Comparison of ENCODE assay signal across 11 cellular contexts in the genomic region with DNA sequence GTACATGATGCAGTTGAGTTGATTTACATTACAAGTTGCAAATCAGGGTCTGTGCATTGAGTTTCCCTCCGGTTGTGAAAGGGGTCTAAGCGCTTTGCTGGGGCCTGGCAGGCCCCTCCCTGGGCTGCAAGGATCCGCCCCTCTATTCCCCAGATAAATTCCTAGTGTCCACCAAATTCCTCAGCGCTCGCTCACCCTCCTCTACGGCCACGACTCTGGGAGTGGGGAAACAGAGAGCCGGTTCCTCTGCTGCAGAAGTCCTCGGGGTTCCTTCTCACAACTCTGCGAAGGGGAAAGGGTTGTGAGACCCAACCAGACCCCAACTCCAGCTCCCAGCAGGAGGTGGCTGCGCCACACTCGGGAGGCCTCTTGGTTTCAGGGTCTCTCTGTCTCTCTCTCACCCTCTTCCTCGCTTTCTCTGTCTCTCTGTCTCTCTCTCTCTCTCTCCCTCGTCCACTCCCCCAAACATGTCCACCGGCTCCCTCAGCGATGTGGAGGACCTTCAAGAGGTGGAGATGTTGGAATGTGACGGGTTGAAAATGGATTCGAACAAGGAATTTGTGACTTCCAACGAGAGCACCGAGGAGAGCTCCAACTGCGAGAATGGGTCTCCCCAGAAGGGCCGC.
DNase-seq lines count a peak whose midpoint lies in the region; ATAC-seq, FAIRE-seq and TF ChIP-seq lines count a peak whose summit lies in the region.
"Had no signal": no experiment of that assay in that cellular context is flagged by ENCODE, and none has a peak within 500 bp of the region (broad histone marks: within the 10 kb centered on the region; RNA-seq: fewer than 3 reads in every experiment).

Gene TCF21, plus strand, starts transcription at position 183 of the 626 bp plus-strand sequence. Its CDS starts 285 bp downstream, at position 468.

- H3K27ac ChIP-seq in ACC112 (ENCODE audit: low read depth, low read length), result no peak within 1 kb of the TSS
- H3K27ac ChIP-seq: VCaP had no signal

- H3K27me3 Mint-ChIP-seq in nephron (ENCODE audit: low read depth), result peaks cover 94% of the 10 kb centered on the region

- peak within 1 kb of the TSS; percentile 76 to 99 (median 97) for H3K27ac Mint-ChIP-seq in nephron

- H3K36me3 Mint-ChIP-seq in nephron (ENCODE audit: low read depth), result peaks cover 43% of the 10 kb centered on the region

- H3K4me3 ChIP-seq in ACC112 (ENCODE audit: low read depth, low read length) (peak within 1 kb of the TSS; percentile 25; the same call in 1 of the 2 replicates), NT2/D1 (ENCODE audit: insufficient read length, low read depth) (peak within 1 kb of the TSS; percentile 67), foreskin fibroblast (ENCODE audit: low read depth in 1 of 2, low read length in 2 of 2) (peak within 1 kb of the TSS; percentile 33 to 54)

- H2AFZ ChIP-seq in ACC112 (ENCODE audit: low read length, unreplicated experiment), result no peak within 1 kb of the TSS

- no peak for TF ChIP-seq CTCF in foreskin fibroblast (IDR thresholded peaks at IDR 0.05; ENCODE audit: low read depth, low read length)
- no peak for TF ChIP-seq CTCF in nephron (IDR thresholded peaks at IDR 0.05; ENCODE audit: unreplicated experiment in 3 of 3)

- H3K9me3 Mint-ChIP-seq in nephron, result no peaks in the 10 kb centered on the region

- ATAC-seq in GM19035 (IDR thresholded peaks at IDR 0.05; ENCODE audit: unreplicated experiment), result no peak

- H3K4me1 ChIP-seq in ACC112 (ENCODE audit: control insufficient read depth, insufficient read depth, low read length, unreplicated experiment), result no peaks in the 10 kb centered on the region
- H3K4me1 ChIP-seq in NT2/D1 (ENCODE audit: insufficient read depth, insufficient read length), result no peaks in the 10 kb centered on the region

- no peaks in the 10 kb centered on the region for H3K36me3 ChIP-seq in ACC112 (ENCODE audit: insufficient read depth, low read length)
- no peaks in the 10 kb centered on the region for H3K36me3 ChIP-seq in NT2/D1 (ENCODE audit: insufficient read depth, insufficient read length, low read length)

- no peaks in the 10 kb centered on the region for H3K9me3 ChIP-seq in NT2/D1 (ENCODE audit: insufficient read depth, low read length)

- peak within 1 kb of the TSS; percentile 52 for H3K9ac ChIP-seq in NT2/D1 (ENCODE audit: insufficient read length, low read depth)

- DNase-seq in NT2/D1 (ENCODE audit: low read depth, low spot score), result no peak
- DNase-seq in foreskin fibroblast, result peak; percentile 45 to 69
- DNase-seq in effector CD8-positive, alpha-beta T cell (lab: John Stamatoyannopoulos, UW), result no peak
- no peak for DNase-seq in RCC 7860 (ENCODE audit: low spot score)
- no peak for DNase-seq in RPMI8226
- DNase-seq: Calu3, NCI-H1092 treated with DMSO at 0.1 percent for 48 hours had no signal

- FAIRE-seq in RCC 7860 (lab: Jason Lieb, UNC), result no peak

- peaks cover 35% of the 10 kb centered on the region for H3K4me1 Mint-ChIP-seq in nephron

- H3K79me2 ChIP-seq in ACC112 (ENCODE audit: control insufficient read depth, insufficient read depth, low read length, unreplicated experiment), result no peaks in the 10 kb centered on the region

- H3K27me3 ChIP-seq in ACC112 (ENCODE audit: insufficient read depth, low read length) (peaks cover 64% of the 10 kb centered on the region), NT2/D1 (ENCODE audit: insufficient read depth, insufficient read length) (peaks cover 68% of the 10 kb centered on the region)

- peak within 1 kb of the TSS; percentile 95 to 98 (median 96) for H3K4me3 Mint-ChIP-seq in nephron

Comparison
In these comparisons a context has a peak if more than half of its experiments do, and no peak if none do; other contexts are left out.
1. DNase-seq: peak in foreskin fibroblast (2 of 2); none in NT2/D1 (single experiment), effector CD8-positive, alpha-beta T cell (single experiment), RCC 7860 (single experiment) and RPMI8226 (single experiment).
2. Peak in every context shown above with its lines, with median percentiles within 50 percentile points of each other: H3K4me3 ChIP-seq.